ENCODE assay signal across 27 cellular contexts in genomic region chr9:93321220-93321610, GRCh38.
DNase-seq lines count a peak whose midpoint lies in the region; ATAC-seq and TF ChIP-seq lines count a peak whose summit lies in the region.
"Had no signal": no experiment of that assay in that cellular context is flagged by ENCODE, and none has a peak within 500 bp of the region (broad histone marks: within the 10 kb centered on the region; RNA-seq: fewer than 3 reads in every experiment).

No MANE protein-coding gene starts in this region.

- CTCF ChIA-PET in activated CD8-positive, alpha-beta memory T cell treated with anti-CD3 and anti-CD28 coated beads, Interleukin-2, amount 10 ng/mL, durations not matched to agents 7 days and 5 days (lab: Charles Lee), result interaction anchor here (0.7 kb wide), 1 partner anchor 136 kb away, joined by 3 read pairs; no protein-coding TSS in a partner anchor

- H3K27me3 Mint-ChIP-seq in activated CD8-positive, alpha-beta memory T cell treated with anti-CD3 and anti-CD28 coated beads, Interleukin-2, amount 10 ng/mL, durations not matched to agents 7 days and 5 days, result peaks cover 24% of the 10 kb centered on the region

- no peak for TF ChIP-seq CTCF in DOHH2 (IDR thresholded peaks at IDR 0.05; ENCODE audit: low read depth, low read length, poor library complexity, severe bottlenecking)

- H3K36me3 Mint-ChIP-seq in activated CD8-positive, alpha-beta memory T cell treated with anti-CD3 and anti-CD28 coated beads, Interleukin-2, amount 10 ng/mL, durations not matched to agents 7 days and 5 days, result no peaks in the 10 kb centered on the region

- no peaks in the 10 kb centered on the region for H4K20me1 ChIP-seq in DOHH2 (ENCODE audit: control insufficient read depth, insufficient read depth, low read depth, low read length)
- H4K20me1 ChIP-seq: BLaER1 treated with 17β-estradiol and CSF1 and Interleukin-3, amounts not matched to agents 10 nM and 100 nM had no signal

- H3K4me3 ChIP-seq in DOHH2 (ENCODE audit: low read length), result no peak overlapping the region
- H3K4me3 ChIP-seq: BLaER1 treated with 17β-estradiol and CSF1 and Interleukin-3, amounts not matched to agents 10 nM and 100 nM; SK-N-MC had no signal

- no peaks in the 10 kb centered on the region for H3K9me3 ChIP-seq in DOHH2 (ENCODE audit: control insufficient read depth, insufficient read depth, low read length)
- H3K9me3 ChIP-seq: BLaER1 treated with 17β-estradiol and CSF1 and Interleukin-3, amounts not matched to agents 10 nM and 100 nM had no signal

- no peaks in the 10 kb centered on the region; the same call in 1 of the 2 replicates for H3K36me3 ChIP-seq in DOHH2 (ENCODE audit: control insufficient read depth, low read length)
- H3K36me3 ChIP-seq: BLaER1 treated with 17β-estradiol and CSF1 and Interleukin-3, amounts not matched to agents 10 nM and 100 nM had no signal

- H3K27me3 ChIP-seq in DOHH2 (ENCODE audit: control insufficient read depth, low read length), result no peaks in the 10 kb centered on the region
- H3K27me3 ChIP-seq: BLaER1 treated with 17β-estradiol and CSF1 and Interleukin-3, amounts not matched to agents 10 nM and 100 nM had no signal

- in situ Hi-C loops in ACHN (cut with HindIII; ENCODE audit: low pct_ligation_motif_present, low pct_unique_long_range_greater_than_20kb, low sequenced_read_pairs), result no loop called here

- H3K4me1 Mint-ChIP-seq in activated CD8-positive, alpha-beta memory T cell treated with anti-CD3 and anti-CD28 coated beads, Interleukin-2, amount 10 ng/mL, durations not matched to agents 7 days and 5 days, result peaks cover 11% of the 10 kb centered on the region

- H3K27ac Mint-ChIP-seq in activated CD8-positive, alpha-beta memory T cell treated with anti-CD3 and anti-CD28 coated beads, Interleukin-2, amount 10 ng/mL, durations not matched to agents 7 days and 5 days, result no peak overlapping the region
- H3K27ac Mint-ChIP-seq: CD4-positive, alpha-beta T cell had no signal

- no peaks in the 10 kb centered on the region for H3K79me2 ChIP-seq in DOHH2 (ENCODE audit: control insufficient read depth, low read length)

- H3F3A ChIP-seq in DOHH2 (ENCODE audit: control insufficient read depth, insufficient read depth), result no peaks in the 10 kb centered on the region

- H3K4me1 ChIP-seq in DOHH2 (ENCODE audit: control insufficient read depth, low read length), result peaks cover 52% of the 10 kb centered on the region

- intact Hi-C loops in posterior vena cava (cut with DNase I), result no loop called here

- H3K9me3 Mint-ChIP-seq in activated CD8-positive, alpha-beta memory T cell treated with anti-CD3 and anti-CD28 coated beads, Interleukin-2, amount 10 ng/mL, durations not matched to agents 7 days and 5 days (ENCODE audit: low read depth), result no peaks in the 10 kb centered on the region
- H3K9me3 Mint-ChIP-seq: CD4-positive, alpha-beta T cell had no signal

- no peaks in the 10 kb centered on the region for H3K9me2 ChIP-seq in DOHH2 (replicated peaks; ENCODE audit: control insufficient read depth, low read length)

- peak overlapping the region; percentile 85 for H3K27ac ChIP-seq in DOHH2 (ENCODE audit: low read depth, low read length)
- H3K27ac ChIP-seq: BLaER1 treated with 17β-estradiol and CSF1 and Interleukin-3, amounts not matched to agents 10 nM and 100 nM; RWPE1; SK-N-MC had no signal

- no peak overlapping the region for H3K4me3 Mint-ChIP-seq in activated CD8-positive, alpha-beta memory T cell treated with anti-CD3 and anti-CD28 coated beads, Interleukin-2, amount 10 ng/mL, durations not matched to agents 7 days and 5 days
- H3K4me3 Mint-ChIP-seq: CD4-positive, alpha-beta T cell had no signal

- peak overlapping the region; percentile 52 for H3K4me2 ChIP-seq in DOHH2 (ENCODE audit: low read length)

- no peak for ATAC-seq in activated CD8-positive, alpha-beta memory T cell treated with anti-CD3 and anti-CD28 coated beads, Interleukin-2, amount 10 ng/mL, durations not matched to agents 7 days and 5 days
- no peak for ATAC-seq in HG02610 (IDR thresholded peaks at IDR 0.05; ENCODE audit: unreplicated experiment)
- ATAC-seq: HCT116, Panc1 had no signal

- peak; percentile 21 for DNase-seq in activated CD8-positive, alpha-beta memory T cell treated with anti-CD3 and anti-CD28 coated beads, Interleukin-2, amount 10 ng/mL, durations not matched to agents 7 days and 5 days
- DNase-seq in activated CD8-positive, alpha-beta memory T cell treated with anti-CD3 and anti-CD28 coated beads, Interleukin-2, amount 50 U/mL, for 48 hours, result no peak
- DNase-seq in iPS-NIHi7 (ENCODE audit: extremely low spot score), result peak; percentile 8
- peak; percentile 31 for DNase-seq in posterior vena cava (ENCODE audit: low spot score)
- no peak for DNase-seq in anterior cingulate cortex (lab: John Stamatoyannopoulos, UW)
- no peak for DNase-seq in ACHN
- DNase-seq: 8988T; CD4-positive, alpha-beta T cell; COR-L47; DMS 273 treated with DMSO at 0.1 percent for 48 hours; DMS79; NCI-H1092; NCI-H1417 treated with DMSO at 0.1 percent for 48 hours; NCI-H1694 treated with DMSO at 0.1 percent for 48 hours; NCI-H2081 treated with DMSO at 0.1 percent for 48 hours; NCI-H2171; NCI-H226; NCI-H510A; NCI-H69; SHP77 treated with DMSO at 0.1 percent for 48 hours had no signal

Comparison
In these comparisons a context has a peak if more than half of its experiments do, and no peak if none do; other contexts are left out.
1. DNase-seq: peak in activated CD8-positive, alpha-beta memory T cell treated with anti-CD3 and anti-CD28 coated beads, Interleukin-2, amount 10 ng/mL, durations not matched to agents 7 days and 5 days (single experiment), iPS-NIHi7 (single experiment) and posterior vena cava (single experiment); none in activated CD8-positive, alpha-beta memory T cell treated with anti-CD3 and anti-CD28 coated beads, Interleukin-2, amount 50 U/mL, for 48 hours (single experiment), anterior cingulate cortex (0 of 58) and ACHN (single experiment).